ENCODE assay signal across 8 cellular contexts in the genomic region with DNA sequence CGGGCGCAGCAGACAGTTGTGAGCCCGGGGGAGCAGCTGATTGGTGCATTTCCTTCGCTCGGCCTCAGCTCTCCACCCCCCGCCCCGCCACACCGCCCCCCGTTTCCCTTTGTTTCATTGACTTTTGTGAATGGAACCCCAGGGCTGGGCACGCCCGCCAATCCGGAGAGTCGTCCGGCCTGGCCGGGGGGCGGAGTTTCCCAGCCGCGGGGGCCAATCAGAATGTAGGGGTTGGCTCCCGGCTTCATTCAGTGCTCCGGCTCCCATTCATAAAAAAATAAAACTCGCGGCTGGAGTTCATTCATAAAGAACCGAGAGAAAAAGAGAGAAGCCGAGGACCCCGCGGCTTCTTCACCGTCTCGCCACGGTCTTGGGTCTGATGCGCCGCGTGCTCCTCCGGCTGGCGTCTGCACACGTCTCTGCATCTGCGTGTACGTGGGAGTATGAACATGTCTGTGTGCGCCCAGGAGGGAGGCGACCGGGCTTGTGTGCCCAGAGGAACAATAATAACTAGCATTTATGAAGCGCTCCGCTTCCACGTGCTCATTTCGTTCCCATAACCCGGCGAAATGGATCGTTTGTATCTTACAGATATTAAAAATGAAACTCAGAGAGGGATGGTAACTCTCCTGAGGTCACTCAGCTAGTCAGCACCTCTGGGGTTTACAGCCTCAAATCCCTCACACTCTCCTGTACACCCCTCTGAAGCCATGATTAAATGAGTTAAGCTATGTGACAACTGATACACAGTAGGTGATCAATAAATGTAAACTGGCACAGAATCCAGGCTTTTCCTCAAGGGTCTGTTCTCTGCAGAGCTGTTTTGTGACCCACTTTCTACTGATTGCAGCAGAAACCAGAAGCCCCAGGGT. TPM values are rescaled to one million over a fixed set of nuclear protein-coding genes. Genes with fewer than 3 reads are reported as not detected.
A peak's percentile ranks its signal among the peaks of the same experiment; 100 is the strongest.
DNase-seq lines count a peak whose midpoint lies in the region; ATAC-seq and TF ChIP-seq lines count a peak whose summit lies in the region.

A gene (minus strand): TSS at position 24 of the 872 bp plus-strand sequence. CDS start 723 bp downstream, outside the sequence.

- H3K36me3 Mint-ChIP-seq in T-helper 17 cell (ENCODE audit: low read depth) (no peaks in the 10 kb centered on the region), progenitor cell of endocrine pancreas (ENCODE audit: insufficient read depth) (no peaks in the 10 kb centered on the region)

- H3K4me3 Mint-ChIP-seq in T-helper 17 cell, result peak within 1 kb of the TSS; percentile 91
- peak within 1 kb of the TSS; percentile 84 for H3K4me3 Mint-ChIP-seq in progenitor cell of endocrine pancreas (ENCODE audit: low read depth)

- TF ChIP-seq CTCF in left ventricle myocardium inferior (IDR thresholded peaks at IDR 0.05; ENCODE audit: borderline replicate concordance) (no peak), progenitor cell of endocrine pancreas (IDR thresholded peaks at IDR 0.05; ENCODE audit: unreplicated experiment) (no peak), upper lobe of right lung (IDR thresholded peaks at IDR 0.05) (no peak)

- H3K36me3 ChIP-seq in left ventricle myocardium inferior (no peaks in the 10 kb centered on the region), upper lobe of right lung (no peaks in the 10 kb centered on the region)

- DNase-seq in GM04503 (ENCODE audit: low read depth), result peak; percentile 49
- peak; percentile 45 for DNase-seq in NCI-H1417 treated with DMSO at 0.1 percent for 48 hours (lab: John Stamatoyannopoulos, UW)
- DNase-seq in T-helper 17 cell, result peak; percentile 74 to 80 (median 75)
- DNase-seq in amygdala (lab: John Stamatoyannopoulos, UW), result peak; percentile 15 to 94 (median 78)
- peak; percentile 91 for DNase-seq in left ventricle myocardium inferior
- peak; percentile 87 for DNase-seq in progenitor cell of endocrine pancreas (ENCODE audit: low spot score, unreplicated experiment)
- peak; percentile 95 for DNase-seq in upper lobe of right lung

- H3K27ac Mint-ChIP-seq in T-helper 17 cell (peak within 1 kb of the TSS; percentile 85), progenitor cell of endocrine pancreas (peak within 1 kb of the TSS; percentile 95)

- intact Hi-C loops in left ventricle myocardium inferior (cut with micrococcal nuclease) (no loop called here), upper lobe of right lung (cut with DNase I) (no loop called here)

- H3K4me3 ChIP-seq in left ventricle myocardium inferior (peak within 1 kb of the TSS; percentile 77), upper lobe of right lung (peak within 1 kb of the TSS; percentile 67)

- H3K27me3 ChIP-seq in left ventricle myocardium inferior (ENCODE audit: low read depth) (peaks cover 22% of the 10 kb centered on the region), upper lobe of right lung (peaks cover 11% of the 10 kb centered on the region)

- H3K27ac ChIP-seq in left ventricle myocardium inferior (replicated peaks) (peak within 1 kb of the TSS; percentile 40), upper lobe of right lung (no peak within 1 kb of the TSS)

- H3K4me1 ChIP-seq in left ventricle myocardium inferior, result peaks cover 34% of the 10 kb centered on the region
- H3K4me1 ChIP-seq in upper lobe of right lung, result peaks cover 7% of the 10 kb centered on the region

- peaks cover 16% of the 10 kb centered on the region for H3K4me1 Mint-ChIP-seq in T-helper 17 cell
- H3K4me1 Mint-ChIP-seq in progenitor cell of endocrine pancreas (ENCODE audit: low read depth), result peaks cover 39% of the 10 kb centered on the region

- H3K9me3 ChIP-seq in T-helper 17 cell (ENCODE audit: control insufficient read depth, low read length, poor library complexity, severe bottlenecking), result no peaks in the 10 kb centered on the region
- no peaks in the 10 kb centered on the region for H3K9me3 ChIP-seq in left ventricle myocardium inferior (replicated peaks)
- H3K9me3 ChIP-seq in upper lobe of right lung, result no peaks in the 10 kb centered on the region

- H3K27me3 Mint-ChIP-seq in T-helper 17 cell (peaks cover 61% of the 10 kb centered on the region), progenitor cell of endocrine pancreas (peaks cover 24% of the 10 kb centered on the region)

- H3K9me3 Mint-ChIP-seq in progenitor cell of endocrine pancreas (ENCODE audit: low read depth), result no peaks in the 10 kb centered on the region

- ATAC-seq in HG02678 (IDR thresholded peaks at IDR 0.05; ENCODE audit: unreplicated experiment) (peak; percentile 84), T-helper 17 cell (peak; percentile 95), upper lobe of right lung (peak; percentile 92)

RNA-seq across cellular contexts. Expression of the gene that starts here (rescaled TPM):
- total RNA-seq in T-helper 17 cell (not detected), left ventricle myocardium inferior (0.60 TPM), progenitor cell of endocrine pancreas (79.5 and 84.3 TPM in 2 replicates), upper lobe of right lung (4.0 TPM)

Comparison
In these comparisons a context has a peak if more than half of its experiments do, and no peak if none do; other contexts are left out.
1. RNA of the gene that starts here (total RNA-seq): 79.5 to 84.3 TPM in progenitor cell of endocrine pancreas; 4.0 TPM in upper lobe of right lung (single experiment), 0.60 TPM in left ventricle myocardium inferior (single experiment) and not detected in T-helper 17 cell; every median in the first group is over 10 times any median in the second.
2. Peak in DNase-seq and ATAC-seq in T-helper 17 cell; RNA of the gene not detected or under 1 TPM.
3. Peak in DNase-seq, H3K4me3 ChIP-seq and H3K27ac ChIP-seq in left ventricle myocardium inferior; RNA of the gene not detected or under 1 TPM.
4. DNase-seq: peak in every context shown above with its lines; median percentile 95 in upper lobe of right lung; 91 in left ventricle myocardium inferior; 87 in progenitor cell of endocrine pancreas; 78 in amygdala; 75 in T-helper 17 cell; 49 in GM04503; 45 in NCI-H1417 treated with DMSO at 0.1 percent for 48 hours.
5. Peak in every context shown above with its lines, with median percentiles within 50 percentile points of each other: ATAC-seq.